In the genomic region with DNA sequence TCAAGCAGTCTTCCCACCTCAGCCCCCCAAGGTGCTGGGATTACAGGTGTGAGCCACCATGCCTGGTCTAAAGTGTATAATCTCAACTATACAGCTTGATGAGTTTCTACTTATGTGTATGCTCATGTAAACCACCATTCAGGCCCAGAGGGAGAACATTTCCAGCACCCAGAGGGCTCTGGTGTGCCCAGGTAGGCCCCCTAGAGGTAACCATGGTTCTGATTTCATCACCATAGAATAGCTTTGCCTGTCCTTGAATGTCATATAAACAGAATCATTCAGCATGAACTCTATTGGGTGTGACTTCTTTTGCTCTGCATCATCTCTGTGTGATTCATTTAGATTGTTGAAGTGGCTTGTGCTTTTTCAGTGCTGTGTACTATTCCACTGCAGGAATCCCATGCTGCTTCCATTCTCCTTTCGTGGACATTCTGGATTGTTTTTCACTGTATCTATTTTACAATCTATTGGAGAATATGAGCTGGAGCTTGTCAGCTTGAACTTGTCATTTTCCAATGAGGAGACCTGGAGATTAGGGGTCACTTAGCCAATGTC, we compare ENCODE assay signal across 2 cellular contexts.
TF ChIP-seq lines count a peak whose summit lies in the region.

No MANE protein-coding gene starts in this region.

TF ChIP-seq in SK-N-SH, 30 proteins besides CTCF, POLR2A, EP300 and RAD21:
- TF ChIP-seq, protein P1, sequence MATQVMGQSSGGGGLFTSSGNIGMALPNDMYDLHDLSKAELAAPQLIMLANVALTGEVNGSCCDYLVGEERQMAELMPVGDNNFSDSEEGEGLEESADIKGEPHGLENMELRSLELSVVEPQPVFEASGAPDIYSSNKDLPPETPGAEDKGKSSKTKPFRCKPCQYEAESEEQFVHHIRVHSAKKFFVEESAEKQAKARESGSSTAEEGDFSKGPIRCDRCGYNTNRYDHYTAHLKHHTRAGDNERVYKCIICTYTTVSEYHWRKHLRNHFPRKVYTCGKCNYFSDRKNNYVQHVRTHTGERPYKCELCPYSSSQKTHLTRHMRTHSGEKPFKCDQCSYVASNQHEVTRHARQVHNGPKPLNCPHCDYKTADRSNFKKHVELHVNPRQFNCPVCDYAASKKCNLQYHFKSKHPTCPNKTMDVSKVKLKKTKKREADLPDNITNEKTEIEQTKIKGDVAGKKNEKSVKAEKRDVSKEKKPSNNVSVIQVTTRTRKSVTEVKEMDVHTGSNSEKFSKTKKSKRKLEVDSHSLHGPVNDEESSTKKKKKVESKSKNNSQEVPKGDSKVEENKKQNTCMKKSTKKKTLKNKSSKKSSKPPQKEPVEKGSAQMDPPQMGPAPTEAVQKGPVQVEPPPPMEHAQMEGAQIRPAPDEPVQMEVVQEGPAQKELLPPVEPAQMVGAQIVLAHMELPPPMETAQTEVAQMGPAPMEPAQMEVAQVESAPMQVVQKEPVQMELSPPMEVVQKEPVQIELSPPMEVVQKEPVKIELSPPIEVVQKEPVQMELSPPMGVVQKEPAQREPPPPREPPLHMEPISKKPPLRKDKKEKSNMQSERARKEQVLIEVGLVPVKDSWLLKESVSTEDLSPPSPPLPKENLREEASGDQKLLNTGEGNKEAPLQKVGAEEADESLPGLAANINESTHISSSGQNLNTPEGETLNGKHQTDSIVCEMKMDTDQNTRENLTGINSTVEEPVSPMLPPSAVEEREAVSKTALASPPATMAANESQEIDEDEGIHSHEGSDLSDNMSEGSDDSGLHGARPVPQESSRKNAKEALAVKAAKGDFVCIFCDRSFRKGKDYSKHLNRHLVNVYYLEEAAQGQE (IDR thresholded peaks at IDR 0.05; ENCODE audit: low read depth, low read length): no peak
- TF ChIP-seq RXRA (IDR thresholded peaks at IDR 0.05; ENCODE audit: borderline replicate concordance, low read depth) (no peak), MEF2A (IDR thresholded peaks at IDR 0.05; ENCODE audit: borderline replicate concordance, low read depth) (no peak), FOXJ3 (CRISPR knock-in tag; IDR thresholded peaks at IDR 0.05) (no peak), SMC3 (IDR thresholded peaks at IDR 0.05; ENCODE audit: low read depth, low read length) (no peak), GATA2 (CRISPR knock-in tag; IDR thresholded peaks at IDR 0.05) (no peak), TCF12 (IDR thresholded peaks at IDR 0.05) (no peak), CHD2 (IDR thresholded peaks at IDR 0.05; ENCODE audit: low read length, partially characterized antibody) (no peak), POLR2AphosphoS5 (IDR thresholded peaks at IDR 0.05; ENCODE audit: low read depth, low read length) (no peak)
- TF ChIP-seq, protein P2, sequence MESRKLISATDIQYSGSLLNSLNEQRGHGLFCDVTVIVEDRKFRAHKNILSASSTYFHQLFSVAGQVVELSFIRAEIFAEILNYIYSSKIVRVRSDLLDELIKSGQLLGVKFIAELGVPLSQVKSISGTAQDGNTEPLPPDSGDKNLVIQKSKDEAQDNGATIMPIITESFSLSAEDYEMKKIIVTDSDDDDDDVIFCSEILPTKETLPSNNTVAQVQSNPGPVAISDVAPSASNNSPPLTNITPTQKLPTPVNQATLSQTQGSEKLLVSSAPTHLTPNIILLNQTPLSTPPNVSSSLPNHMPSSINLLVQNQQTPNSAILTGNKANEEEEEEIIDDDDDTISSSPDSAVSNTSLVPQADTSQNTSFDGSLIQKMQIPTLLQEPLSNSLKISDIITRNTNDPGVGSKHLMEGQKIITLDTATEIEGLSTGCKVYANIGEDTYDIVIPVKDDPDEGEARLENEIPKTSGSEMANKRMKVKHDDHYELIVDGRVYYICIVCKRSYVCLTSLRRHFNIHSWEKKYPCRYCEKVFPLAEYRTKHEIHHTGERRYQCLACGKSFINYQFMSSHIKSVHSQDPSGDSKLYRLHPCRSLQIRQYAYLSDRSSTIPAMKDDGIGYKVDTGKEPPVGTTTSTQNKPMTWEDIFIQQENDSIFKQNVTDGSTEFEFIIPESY (IDR thresholded peaks at IDR 0.05; ENCODE audit: borderline replicate concordance, low read depth): no peak
TF ChIP-seq in SK-N-SH: peak in this region for 0.

TF ChIP-seq in SK-N-SH treated with all-trans-retinoic acid at 6 μM for 48 hours, 23 proteins besides CTCF, POLR2A, EP300 and RAD21 (continued from another document):
- TF ChIP-seq, protein P3, sequence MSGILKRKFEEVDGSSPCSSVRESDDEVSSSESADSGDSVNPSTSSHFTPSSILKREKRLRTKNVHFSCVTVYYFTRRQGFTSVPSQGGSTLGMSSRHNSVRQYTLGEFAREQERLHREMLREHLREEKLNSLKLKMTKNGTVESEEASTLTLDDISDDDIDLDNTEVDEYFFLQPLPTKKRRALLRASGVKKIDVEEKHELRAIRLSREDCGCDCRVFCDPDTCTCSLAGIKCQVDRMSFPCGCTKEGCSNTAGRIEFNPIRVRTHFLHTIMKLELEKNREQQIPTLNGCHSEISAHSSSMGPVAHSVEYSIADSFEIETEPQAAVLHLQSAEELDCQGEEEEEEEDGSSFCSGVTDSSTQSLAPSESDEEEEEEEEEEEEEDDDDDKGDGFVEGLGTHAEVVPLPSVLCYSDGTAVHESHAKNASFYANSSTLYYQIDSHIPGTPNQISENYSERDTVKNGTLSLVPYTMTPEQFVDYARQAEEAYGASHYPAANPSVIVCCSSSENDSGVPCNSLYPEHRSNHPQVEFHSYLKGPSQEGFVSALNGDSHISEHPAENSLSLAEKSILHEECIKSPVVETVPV (CRISPR knock-in tag; IDR thresholded peaks at IDR 0.05): no peak
- TF ChIP-seq GLIS3 (CRISPR knock-in tag; IDR thresholded peaks at IDR 0.05) (no peak), ZFP3 (CRISPR knock-in tag; IDR thresholded peaks at IDR 0.05) (no peak), ZC3H10 (CRISPR knock-in tag; IDR thresholded peaks at IDR 0.05) (no peak), BACH2 (CRISPR knock-in tag; IDR thresholded peaks at IDR 0.05; ENCODE audit: borderline replicate concordance) (no peak), OSR1 (CRISPR knock-in tag; IDR thresholded peaks at IDR 0.05) (no peak)
- TF ChIP-seq, protein P4, sequence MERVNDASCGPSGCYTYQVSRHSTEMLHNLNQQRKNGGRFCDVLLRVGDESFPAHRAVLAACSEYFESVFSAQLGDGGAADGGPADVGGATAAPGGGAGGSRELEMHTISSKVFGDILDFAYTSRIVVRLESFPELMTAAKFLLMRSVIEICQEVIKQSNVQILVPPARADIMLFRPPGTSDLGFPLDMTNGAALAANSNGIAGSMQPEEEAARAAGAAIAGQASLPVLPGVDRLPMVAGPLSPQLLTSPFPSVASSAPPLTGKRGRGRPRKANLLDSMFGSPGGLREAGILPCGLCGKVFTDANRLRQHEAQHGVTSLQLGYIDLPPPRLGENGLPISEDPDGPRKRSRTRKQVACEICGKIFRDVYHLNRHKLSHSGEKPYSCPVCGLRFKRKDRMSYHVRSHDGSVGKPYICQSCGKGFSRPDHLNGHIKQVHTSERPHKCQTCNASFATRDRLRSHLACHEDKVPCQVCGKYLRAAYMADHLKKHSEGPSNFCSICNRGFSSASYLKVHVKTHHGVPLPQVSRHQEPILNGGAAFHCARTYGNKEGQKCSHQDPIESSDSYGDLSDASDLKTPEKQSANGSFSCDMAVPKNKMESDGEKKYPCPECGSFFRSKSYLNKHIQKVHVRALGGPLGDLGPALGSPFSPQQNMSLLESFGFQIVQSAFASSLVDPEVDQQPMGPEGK (CRISPR knock-in tag; IDR thresholded peaks at IDR 0.05; ENCODE audit: borderline replicate concordance): no peak
